In the genomic region with DNA sequence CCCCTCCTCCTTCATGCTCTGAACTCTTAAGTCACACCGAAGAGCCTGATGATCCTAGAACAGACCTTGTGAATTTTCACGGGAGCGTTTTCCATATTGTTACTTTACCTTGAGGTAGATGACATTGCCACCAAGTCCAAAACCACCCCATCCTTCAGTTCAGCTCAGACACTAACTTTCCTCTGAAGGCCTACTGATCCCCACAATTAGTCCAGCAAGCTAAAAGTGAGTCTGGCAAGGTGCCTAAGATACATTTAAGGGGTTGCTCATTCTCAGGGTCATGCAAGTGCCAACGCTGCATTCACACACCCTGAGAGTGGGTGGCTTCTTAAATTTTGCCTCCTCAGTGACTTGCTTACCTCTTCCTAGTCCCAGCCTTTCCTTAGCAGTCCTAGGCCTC, we compare ENCODE assay signal across 19 cellular contexts.
"Had no signal": no experiment of that assay in that cellular context is flagged by ENCODE, and none has a peak within 500 bp of the region (broad histone marks: within the 10 kb centered on the region; RNA-seq: fewer than 3 reads in every experiment).

No MANE protein-coding gene starts in this region.

- H3K79me2 ChIP-seq: parathyroid adenoma had no signal

- ATAC-seq: activated T-cell treated with anti-CD3 and anti-CD28 coated beads, Interleukin-2, amount 50 U/mL, for 4 hours; heart left ventricle; stimulated activated memory B cell treated with anti-CD40 and anti-IgM and Interleukin-4, amounts not matched to agents 10 μg/mL and 1 μg/mL and 100 μg/mL, for 72 hours had no signal

- FAIRE-seq: frontal cortex, urothelium cell line had no signal

- H3K4me3 ChIP-seq: heart left ventricle, lung, thyroid gland had no signal

- H3K36me3 ChIP-seq: neutrophil, thyroid gland had no signal

- H3K27ac Mint-ChIP-seq: activated CD4-positive, alpha-beta memory T cell treated with anti-CD3 and anti-CD28 coated beads, Interleukin-2, amount 10 ng/mL, durations not matched to agents 7 days and 5 days; activated naive CD8-positive, alpha-beta T cell treated with anti-CD3 and anti-CD28 coated beads, Interleukin-2, amount 10 ng/mL, durations not matched to agents 7 days and 5 days; endodermal cell had no signal

- H3K9me3 ChIP-seq: heart left ventricle, neutrophil, thyroid gland had no signal

- H3K27me3 Mint-ChIP-seq: activated naive CD8-positive, alpha-beta T cell treated with anti-CD3 and anti-CD28 coated beads, Interleukin-2, amount 10 ng/mL, durations not matched to agents 7 days and 5 days; stimulated activated memory B cell treated with anti-CD40 and anti-IgM and Interleukin-4, amounts not matched to agents 10 μg/mL and 1 μg/mL and 100 μg/mL, for 72 hours had no signal

- H3K4me3 Mint-ChIP-seq: activated CD4-positive, alpha-beta memory T cell treated with anti-CD3 and anti-CD28 coated beads, Interleukin-2, amount 10 ng/mL, durations not matched to agents 7 days and 5 days; activated naive CD8-positive, alpha-beta T cell treated with anti-CD3 and anti-CD28 coated beads, Interleukin-2, amount 10 ng/mL, durations not matched to agents 7 days and 5 days; activated T-cell treated with anti-CD3 and anti-CD28 coated beads, Interleukin-2, amount 50 U/mL, for 4 hours; endodermal cell; immature natural killer cell; stimulated activated memory B cell treated with anti-CD40 and anti-IgM and Interleukin-4, amounts not matched to agents 10 μg/mL and 1 μg/mL and 100 μg/mL, for 72 hours had no signal

- H3K27ac ChIP-seq: heart left ventricle, parathyroid adenoma, thyroid gland, VCaP had no signal

- H3K9me3 Mint-ChIP-seq: activated CD4-positive, alpha-beta memory T cell treated with anti-CD3 and anti-CD28 coated beads, Interleukin-2, amount 10 ng/mL, durations not matched to agents 7 days and 5 days; activated naive CD8-positive, alpha-beta T cell treated with anti-CD3 and anti-CD28 coated beads, Interleukin-2, amount 10 ng/mL, durations not matched to agents 7 days and 5 days; activated T-cell treated with anti-CD3 and anti-CD28 coated beads, Interleukin-2, amount 50 U/mL, for 4 hours; endodermal cell; immature natural killer cell; stimulated activated memory B cell treated with anti-CD40 and anti-IgM and Interleukin-4, amounts not matched to agents 10 μg/mL and 1 μg/mL and 100 μg/mL, for 72 hours had no signal

- H3K9ac ChIP-seq: parathyroid adenoma had no signal

- H3K27me3 ChIP-seq: heart left ventricle, neutrophil, thyroid gland had no signal

- H2AFZ ChIP-seq: parathyroid adenoma had no signal

- H3K4me1 ChIP-seq: parathyroid adenoma had no signal

- DNase-seq: activated CD4-positive, alpha-beta memory T cell treated with anti-CD3 and anti-CD28 coated beads, Interleukin-2, amount 10 ng/mL, durations not matched to agents 7 days and 5 days; activated gamma-delta T cell; activated naive CD8-positive, alpha-beta T cell treated with anti-CD3 and anti-CD28 coated beads, Interleukin-2, amount 10 ng/mL, durations not matched to agents 7 days and 5 days; activated T-cell treated with anti-CD3 and anti-CD28 coated beads, Interleukin-2, amount 50 U/mL, for 4 hours; anterior cingulate cortex; cerebellar nuclear complex; dermis blood vessel endothelial cell; endodermal cell; heart left ventricle; immature natural killer cell; midbrain; thyroid gland had no signal
